Comparison of ENCODE assay signal across 1 cellular context in genomic region chr11:69443138-69443967, GRCh38.
TF ChIP-seq lines count a peak whose summit lies in the region.

No MANE protein-coding gene starts in this region.

TF ChIP-seq in K562, 482 proteins besides CTCF, POLR2A, EP300 and RAD21 (continued from another document and continues in another):
- TF ChIP-seq HNRNPH1 (optimal IDR thresholded peaks at IDR 0.05; ENCODE audit: low read depth, low read length) (no peak), HDAC2 (IDR thresholded peaks at IDR 0.05) (0 out of 2 replicates have a peak, but pooled peaks have one; percentile 57), RBM15 (IDR thresholded peaks at IDR 0.05; ENCODE audit: insufficient read depth, low read length) (no peak), SP2 (IDR thresholded peaks at IDR 0.05; ENCODE audit: extremely low read depth, low read depth, low read length, poor library complexity, severe bottlenecking) (no peak), RFX5 (IDR thresholded peaks at IDR 0.05; ENCODE audit: low read depth, low read length) (no peak), SAP30 (IDR thresholded peaks at IDR 0.05; ENCODE audit: borderline replicate concordance, insufficient read depth, low read depth, low read length, poor library complexity, severe bottlenecking) (no peak), PHB (CRISPR knock-in tag; IDR thresholded peaks at IDR 0.05) (no peak), MYNN (IDR thresholded peaks at IDR 0.05) (no peak), MYNN (CRISPR knock-in tag; IDR thresholded peaks at IDR 0.05) (no peak), MXD1 (CRISPR knock-in tag; IDR thresholded peaks at IDR 0.05; ENCODE audit: borderline replicate concordance, poor library complexity, severe bottlenecking) (no peak), NFYB (IDR thresholded peaks at IDR 0.05; ENCODE audit: extremely low read depth, insufficient read length) (peak; percentile 89), NR4A1 (CRISPR knock-in tag; IDR thresholded peaks at IDR 0.05) (no peak), NR4A1 (tag; IDR thresholded peaks at IDR 0.05) (no peak; the same call in none of the 2 replicates), FUS (optimal IDR thresholded peaks at IDR 0.05; ENCODE audit: low read depth, low read length) (no peak), HMG20A (CRISPR knock-in tag; conservative IDR thresholded peaks at IDR 0.05) (no peak), TAF1 (IDR thresholded peaks at IDR 0.05; ENCODE audit: control insufficient read depth, extremely low read depth, insufficient read depth, low read length, severe bottlenecking) (peak; percentile 80), SIN3B (IDR thresholded peaks at IDR 0.05; ENCODE audit: low read depth) (no peak), ZNF232 (CRISPR knock-in tag; IDR thresholded peaks at IDR 0.05) (no peak), ZNF431 (CRISPR knock-in tag; IDR thresholded peaks at IDR 0.05) (peak; percentile 19; the same call in 1 of the 2 replicates), SAFB (IDR thresholded peaks at IDR 0.05; ENCODE audit: borderline replicate concordance, low read depth, low read length) (0 out of 2 replicates have a peak, but pooled peaks have one; percentile 18), MCM5 (IDR thresholded peaks at IDR 0.05; ENCODE audit: low read depth) (no peak), HDGF (IDR thresholded peaks at IDR 0.05) (no peak), MAX (CRISPR knock-in tag; IDR thresholded peaks at IDR 0.05) (peak; percentile 86), FOS (IDR thresholded peaks at IDR 0.05; ENCODE audit: extremely low read depth, insufficient read length) (peak; percentile 77), MYBL2 (IDR thresholded peaks at IDR 0.05; ENCODE audit: low read depth) (no peak), MYBL2 (CRISPR knock-in tag; IDR thresholded peaks at IDR 0.05; ENCODE audit: borderline replicate concordance) (no peak), GABPB1 (CRISPR knock-in tag; IDR thresholded peaks at IDR 0.05) (peak; percentile 53), EP400 (IDR thresholded peaks at IDR 0.05) (peak; percentile 75), SMAD1 (IDR thresholded peaks at IDR 0.05; ENCODE audit: low read depth, low read length, partially characterized antibody) (peak; percentile 65), NR2F6 (CRISPR knock-in tag; IDR thresholded peaks at IDR 0.05) (no peak), PML (IDR thresholded peaks at IDR 0.05; ENCODE audit: low read length) (no peak; the same call in 1 of the 2 replicates), ZNF3 (CRISPR knock-in tag; IDR thresholded peaks at IDR 0.05) (no peak), DACH1 (IDR thresholded peaks at IDR 0.05; ENCODE audit: partially characterized antibody) (no peak), SREBF1 (IDR thresholded peaks at IDR 0.05; ENCODE audit: borderline replicate concordance, low read depth, low read length) (no peak), KAT2B (IDR thresholded peaks at IDR 0.05; ENCODE audit: low read depth, low read length) (no peak), GABPB2 (CRISPR knock-in tag; conservative IDR thresholded peaks at IDR 0.05) (no peak), ARHGAP35 (IDR thresholded peaks at IDR 0.05; ENCODE audit: partially characterized antibody) (no peak), ZNF77 (CRISPR knock-in tag; IDR thresholded peaks at IDR 0.05) (no peak), RBBP5 (IDR thresholded peaks at IDR 0.05; ENCODE audit: borderline replicate concordance, insufficient read depth, low read length, poor library complexity, severe bottlenecking) (no peak), ZBTB33 (CRISPR knock-in tag; IDR thresholded peaks at IDR 0.05) (no peak), ATF1 (CRISPR knock-in tag; IDR thresholded peaks at IDR 0.05) (no peak), ATF1 (tag; IDR thresholded peaks at IDR 0.05) (peak; percentile 41), TAF15 (IDR thresholded peaks at IDR 0.05; ENCODE audit: low read depth, low read length) (no peak), ZNF134 (CRISPR knock-in tag; conservative IDR thresholded peaks at IDR 0.05) (no peak), HINFP (tag; conservative IDR thresholded peaks at IDR 0.05; ENCODE audit: low read depth) (no peak), MED1 (CRISPR knock-in tag; IDR thresholded peaks at IDR 0.05; ENCODE audit: borderline replicate concordance) (no peak), CSDE1 (IDR thresholded peaks at IDR 0.05) (no peak), PPARD (CRISPR knock-in tag; IDR thresholded peaks at IDR 0.05) (no peak), MCM3 (IDR thresholded peaks at IDR 0.05) (no peak), SMAD2 (IDR thresholded peaks at IDR 0.05; ENCODE audit: low read depth, low read length) (no peak), SRF (CRISPR knock-in tag; IDR thresholded peaks at IDR 0.05) (0 out of 4 replicates have a peak, but pooled peaks of 1 of the 2 experiments have one; percentile 15), HMGXB4 (CRISPR knock-in tag; IDR thresholded peaks at IDR 0.05) (no peak), HCFC1 (IDR thresholded peaks at IDR 0.05; ENCODE audit: low read depth, low read length) (no peak; the same call in 1 of the 2 replicates), HSF4 (CRISPR knock-in tag; IDR thresholded peaks at IDR 0.05; ENCODE audit: borderline replicate concordance) (no peak), EGR1 (conservative IDR thresholded peaks at IDR 0.05) (peak; percentile 97), ZNF780A (CRISPR knock-in tag; IDR thresholded peaks at IDR 0.05) (no peak), XRCC5 (IDR thresholded peaks at IDR 0.05; ENCODE audit: low read depth, low read length) (peak; percentile 53; the same call in 1 of the 2 replicates), HDAC6 (IDR thresholded peaks at IDR 0.05; ENCODE audit: low read depth, low read length) (no peak), KLF16 (IDR thresholded peaks at IDR 0.05) (no peak), ZNF445 (CRISPR knock-in tag; IDR thresholded peaks at IDR 0.05; ENCODE audit: low read depth) (no peak), ZNF133 (CRISPR knock-in tag; IDR thresholded peaks at IDR 0.05) (no peak)
- TF ChIP-seq, protein P1, sequence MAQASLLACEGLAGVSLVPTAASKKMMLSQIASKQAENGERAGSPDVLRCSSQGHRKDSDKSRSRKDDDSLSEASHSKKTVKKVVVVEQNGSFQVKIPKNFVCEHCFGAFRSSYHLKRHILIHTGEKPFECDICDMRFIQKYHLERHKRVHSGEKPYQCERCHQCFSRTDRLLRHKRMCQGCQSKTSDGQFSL (CRISPR knock-in tag; IDR thresholded peaks at IDR 0.05) = no peak
- TF ChIP-seq, protein P1 (tag; IDR thresholded peaks at IDR 0.05) = no peak; a peak in 1 of 4 replicates
- TF ChIP-seq, protein P2, sequence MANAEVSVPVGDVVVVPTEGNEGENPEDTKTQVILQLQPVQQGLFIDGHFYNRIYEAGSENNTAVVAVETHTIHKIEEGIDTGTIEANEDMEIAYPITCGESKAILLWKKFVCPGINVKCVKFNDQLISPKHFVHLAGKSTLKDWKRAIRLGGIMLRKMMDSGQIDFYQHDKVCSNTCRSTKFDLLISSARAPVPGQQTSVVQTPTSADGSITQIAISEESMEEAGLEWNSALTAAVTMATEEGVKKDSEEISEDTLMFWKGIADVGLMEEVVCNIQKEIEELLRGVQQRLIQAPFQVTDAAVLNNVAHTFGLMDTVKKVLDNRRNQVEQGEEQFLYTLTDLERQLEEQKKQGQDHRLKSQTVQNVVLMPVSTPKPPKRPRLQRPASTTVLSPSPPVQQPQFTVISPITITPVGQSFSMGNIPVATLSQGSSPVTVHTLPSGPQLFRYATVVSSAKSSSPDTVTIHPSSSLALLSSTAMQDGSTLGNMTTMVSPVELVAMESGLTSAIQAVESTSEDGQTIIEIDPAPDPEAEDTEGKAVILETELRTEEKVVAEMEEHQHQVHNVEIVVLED (CRISPR knock-in tag; IDR thresholded peaks at IDR 0.05) = no peak
- TF ChIP-seq, protein P3, sequence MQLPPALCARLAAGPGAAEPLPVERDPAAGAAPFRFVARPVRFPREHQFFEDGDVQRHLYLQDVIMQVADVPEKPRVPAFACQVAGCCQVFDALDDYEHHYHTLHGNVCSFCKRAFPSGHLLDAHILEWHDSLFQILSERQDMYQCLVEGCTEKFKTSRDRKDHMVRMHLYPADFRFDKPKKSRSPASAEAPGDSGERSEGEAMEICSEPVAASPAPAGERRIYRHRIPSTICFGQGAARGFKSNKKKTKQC (CRISPR knock-in tag; IDR thresholded peaks at IDR 0.05) = peak; percentile 44; the same call in 1 of the 2 replicates
- TF ChIP-seq, protein P4, sequence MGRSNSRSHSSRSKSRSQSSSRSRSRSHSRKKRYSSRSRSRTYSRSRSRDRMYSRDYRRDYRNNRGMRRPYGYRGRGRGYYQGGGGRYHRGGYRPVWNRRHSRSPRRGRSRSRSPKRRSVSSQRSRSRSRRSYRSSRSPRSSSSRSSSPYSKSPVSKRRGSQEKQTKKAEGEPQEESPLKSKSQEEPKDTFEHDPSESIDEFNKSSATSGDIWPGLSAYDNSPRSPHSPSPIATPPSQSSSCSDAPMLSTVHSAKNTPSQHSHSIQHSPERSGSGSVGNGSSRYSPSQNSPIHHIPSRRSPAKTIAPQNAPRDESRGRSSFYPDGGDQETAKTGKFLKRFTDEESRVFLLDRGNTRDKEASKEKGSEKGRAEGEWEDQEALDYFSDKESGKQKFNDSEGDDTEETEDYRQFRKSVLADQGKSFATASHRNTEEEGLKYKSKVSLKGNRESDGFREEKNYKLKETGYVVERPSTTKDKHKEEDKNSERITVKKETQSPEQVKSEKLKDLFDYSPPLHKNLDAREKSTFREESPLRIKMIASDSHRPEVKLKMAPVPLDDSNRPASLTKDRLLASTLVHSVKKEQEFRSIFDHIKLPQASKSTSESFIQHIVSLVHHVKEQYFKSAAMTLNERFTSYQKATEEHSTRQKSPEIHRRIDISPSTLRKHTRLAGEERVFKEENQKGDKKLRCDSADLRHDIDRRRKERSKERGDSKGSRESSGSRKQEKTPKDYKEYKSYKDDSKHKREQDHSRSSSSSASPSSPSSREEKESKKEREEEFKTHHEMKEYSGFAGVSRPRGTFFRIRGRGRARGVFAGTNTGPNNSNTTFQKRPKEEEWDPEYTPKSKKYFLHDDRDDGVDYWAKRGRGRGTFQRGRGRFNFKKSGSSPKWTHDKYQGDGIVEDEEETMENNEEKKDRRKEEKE (IDR thresholded peaks at IDR 0.05; ENCODE audit: borderline replicate concordance in 1 of 2, control insufficient read depth in 1 of 2, low read depth in 2 of 2, low read length in 1 of 2) = no peak
- TF ChIP-seq, protein P5, sequence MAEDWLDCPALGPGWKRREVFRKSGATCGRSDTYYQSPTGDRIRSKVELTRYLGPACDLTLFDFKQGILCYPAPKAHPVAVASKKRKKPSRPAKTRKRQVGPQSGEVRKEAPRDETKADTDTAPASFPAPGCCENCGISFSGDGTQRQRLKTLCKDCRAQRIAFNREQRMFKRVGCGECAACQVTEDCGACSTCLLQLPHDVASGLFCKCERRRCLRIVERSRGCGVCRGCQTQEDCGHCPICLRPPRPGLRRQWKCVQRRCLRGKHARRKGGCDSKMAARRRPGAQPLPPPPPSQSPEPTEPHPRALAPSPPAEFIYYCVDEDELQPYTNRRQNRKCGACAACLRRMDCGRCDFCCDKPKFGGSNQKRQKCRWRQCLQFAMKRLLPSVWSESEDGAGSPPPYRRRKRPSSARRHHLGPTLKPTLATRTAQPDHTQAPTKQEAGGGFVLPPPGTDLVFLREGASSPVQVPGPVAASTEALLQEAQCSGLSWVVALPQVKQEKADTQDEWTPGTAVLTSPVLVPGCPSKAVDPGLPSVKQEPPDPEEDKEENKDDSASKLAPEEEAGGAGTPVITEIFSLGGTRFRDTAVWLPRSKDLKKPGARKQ (CRISPR knock-in tag; IDR thresholded peaks at IDR 0.05) = no peak
